35 cellular contexts compared by ENCODE assay signal in the genomic region with DNA sequence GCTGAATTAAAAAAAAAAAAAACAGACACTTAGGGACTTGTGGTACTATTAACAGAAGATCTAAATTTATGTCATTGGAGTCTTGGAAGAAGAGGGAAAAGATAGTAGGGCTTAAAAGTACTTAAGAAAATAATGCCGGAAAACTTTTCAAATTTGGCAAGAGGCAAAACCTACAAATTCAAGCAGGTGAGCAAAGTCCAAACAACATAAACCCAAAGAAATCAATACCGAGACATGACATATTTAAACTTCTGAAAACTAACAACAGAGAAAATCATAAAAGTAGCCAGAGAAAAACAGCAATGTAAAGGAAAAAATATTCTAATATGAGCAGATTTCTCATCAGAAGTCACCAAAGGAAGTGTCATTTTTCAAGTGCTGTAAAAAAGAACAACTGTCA.
"Had no signal": no experiment of that assay in that cellular context is flagged by ENCODE, and none has a peak within 500 bp of the region (broad histone marks: within the 10 kb centered on the region; RNA-seq: fewer than 3 reads in every experiment).

No MANE protein-coding gene starts in this region.

- H3K4me3 ChIP-seq: MG63 had no signal

- DNase-seq: Kasumi-1, MG63, MM.1S, MV-4-11, NCI-H1048, NCI-H1092, NCI-H1092 treated with DMSO at 0.1 percent for 48 hours, NCI-H1105, NCI-H1105 treated with DMSO at 0.1 percent for 48 hours, NCI-H1417, NCI-H1417 treated with DMSO at 0.1 percent for 48 hours, NCI-H1436, NCI-H1436 treated with DMSO at 0.1 percent for 48 hours, NCI-H146, NCI-H1694, NCI-H1694 treated with DMSO at 0.1 percent for 48 hours, NCI-H187, NCI-H187 treated with DMSO at 0.1 percent for 48 hours, NCI-H1930, NCI-H2029, NCI-H2029 treated with DMSO at 0.1 percent for 48 hours, NCI-H2081, NCI-H2081 treated with DMSO at 0.1 percent for 48 hours, NCI-H2107, NCI-H2171, NCI-H2171 treated with DMSO at 0.1 percent for 48 hours, NCI-H2227 treated with DMSO at 0.1 percent for 48 hours, NCI-H226, NCI-H345, NCI-H446, NCI-H446 treated with DMSO at 0.1 percent for 48 hours, NCI-H510A, NCI-H510A treated with DMSO at 0.1 percent for 48 hours, NCI-H524, NCI-H524 treated with DMSO at 0.1 percent for 48 hours had no signal

- H3K36me3 ChIP-seq: MG63 had no signal

- H3K27me3 ChIP-seq: MG63 had no signal

- H3K9me3 ChIP-seq: MG63 had no signal
